In the genomic region with DNA sequence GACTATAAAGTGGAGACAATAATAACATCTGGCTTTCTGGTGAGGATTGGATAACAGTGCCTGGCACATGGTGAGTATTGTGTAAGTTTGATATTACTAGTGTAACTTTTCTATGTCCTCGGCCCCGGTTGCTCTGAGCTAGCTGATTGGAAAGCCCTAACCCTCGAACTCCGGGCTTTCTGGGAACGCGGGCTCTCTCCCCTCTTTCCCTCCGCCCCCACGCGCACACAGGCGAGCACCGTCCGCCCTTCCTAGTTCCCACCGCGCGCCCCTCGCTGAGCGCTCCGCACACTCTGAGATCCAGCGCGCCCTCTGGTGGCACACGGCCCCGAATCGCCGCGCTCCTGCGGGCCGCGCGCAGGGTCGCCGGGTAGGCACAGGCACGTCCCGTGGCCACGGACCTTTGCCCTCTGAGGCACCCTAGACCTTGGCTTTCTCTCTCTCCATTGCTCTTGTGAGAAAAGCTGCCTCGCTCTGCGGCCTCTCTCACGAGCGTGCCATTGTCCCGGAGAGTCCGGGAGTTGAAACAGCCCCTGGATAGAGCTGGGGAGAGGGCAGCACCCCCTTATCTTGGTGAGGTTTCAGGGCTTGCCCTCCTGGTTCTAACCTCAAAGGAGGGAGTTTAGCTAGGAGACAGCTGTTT, we compare ENCODE assay signal across 1 cellular context.
TF ChIP-seq lines count a peak whose summit lies in the region.

No MANE protein-coding gene starts in this region.

TF ChIP-seq in HepG2, 621 proteins besides CTCF, POLR2A, EP300 and RAD21 (continued from another document and continues in another):
- TF ChIP-seq, protein P1, sequence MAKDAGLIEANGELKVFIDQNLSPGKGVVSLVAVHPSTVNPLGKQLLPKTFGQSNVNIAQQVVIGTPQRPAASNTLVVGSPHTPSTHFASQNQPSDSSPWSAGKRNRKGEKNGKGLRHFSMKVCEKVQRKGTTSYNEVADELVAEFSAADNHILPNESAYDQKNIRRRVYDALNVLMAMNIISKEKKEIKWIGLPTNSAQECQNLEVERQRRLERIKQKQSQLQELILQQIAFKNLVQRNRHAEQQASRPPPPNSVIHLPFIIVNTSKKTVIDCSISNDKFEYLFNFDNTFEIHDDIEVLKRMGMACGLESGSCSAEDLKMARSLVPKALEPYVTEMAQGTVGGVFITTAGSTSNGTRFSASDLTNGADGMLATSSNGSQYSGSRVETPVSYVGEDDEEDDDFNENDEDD (CRISPR knock-in tag; IDR thresholded peaks at IDR 0.05; ENCODE audit: borderline replicate concordance): peak; percentile 45; the same call in 1 of the 2 replicates
- TF ChIP-seq, protein P2, sequence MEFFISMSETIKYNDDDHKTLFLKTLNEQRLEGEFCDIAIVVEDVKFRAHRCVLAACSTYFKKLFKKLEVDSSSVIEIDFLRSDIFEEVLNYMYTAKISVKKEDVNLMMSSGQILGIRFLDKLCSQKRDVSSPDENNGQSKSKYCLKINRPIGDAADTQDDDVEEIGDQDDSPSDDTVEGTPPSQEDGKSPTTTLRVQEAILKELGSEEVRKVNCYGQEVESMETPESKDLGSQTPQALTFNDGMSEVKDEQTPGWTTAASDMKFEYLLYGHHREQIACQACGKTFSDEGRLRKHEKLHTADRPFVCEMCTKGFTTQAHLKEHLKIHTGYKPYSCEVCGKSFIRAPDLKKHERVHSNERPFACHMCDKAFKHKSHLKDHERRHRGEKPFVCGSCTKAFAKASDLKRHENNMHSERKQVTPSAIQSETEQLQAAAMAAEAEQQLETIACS (CRISPR knock-in tag; IDR thresholded peaks at IDR 0.05): peak; percentile 68; the same call in 1 of the 2 replicates
- no peak for TF ChIP-seq KLF15 (CRISPR knock-in tag; IDR thresholded peaks at IDR 0.05; ENCODE audit: borderline replicate concordance)
- TF ChIP-seq HNRNPLL (IDR thresholded peaks at IDR 0.05; ENCODE audit: low read depth, low read length, poor library complexity, severe bottlenecking): peak; percentile 68
- 0 out of 2 replicates have a peak, but pooled peaks have one; percentile 52 for TF ChIP-seq NCOA1 (CRISPR knock-in tag; IDR thresholded peaks at IDR 0.05)
- no peak for TF ChIP-seq ZBTB8A (CRISPR knock-in tag; IDR thresholded peaks at IDR 0.05; ENCODE audit: borderline replicate concordance, low read depth)
- 0 out of 2 replicates have a peak, but pooled peaks have one; percentile 47 for TF ChIP-seq ZNF616 (CRISPR knock-in tag; IDR thresholded peaks at IDR 0.05; ENCODE audit: low read depth)
- no peak for TF ChIP-seq CHD2 (IDR thresholded peaks at IDR 0.05; ENCODE audit: low read depth, low read length)
- TF ChIP-seq, protein P3, sequence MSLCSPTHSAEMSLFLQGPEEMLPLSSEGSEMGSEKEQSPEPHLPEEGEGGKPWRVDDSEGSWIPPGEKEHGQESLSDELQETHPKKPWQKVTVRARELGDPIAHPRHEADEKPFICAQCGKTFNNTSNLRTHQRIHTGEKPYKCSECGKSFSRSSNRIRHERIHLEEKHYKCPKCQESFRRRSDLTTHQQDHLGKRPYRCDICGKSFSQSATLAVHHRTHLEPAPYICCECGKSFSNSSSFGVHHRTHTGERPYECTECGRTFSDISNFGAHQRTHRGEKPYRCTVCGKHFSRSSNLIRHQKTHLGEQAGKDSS (CRISPR knock-in tag; IDR thresholded peaks at IDR 0.05; ENCODE audit: borderline replicate concordance, low read depth): 0 out of 2 replicates have a peak, but pooled peaks have one; percentile 35
- TF ChIP-seq NR2F6 (IDR thresholded peaks at IDR 0.05): peak; percentile 45; the same call in 1 of the 2 replicates
- peak; percentile 79 for TF ChIP-seq NR2F6 (CRISPR knock-in tag; IDR thresholded peaks at IDR 0.05)
- TF ChIP-seq KDM2A (CRISPR knock-in tag; IDR thresholded peaks at IDR 0.05; ENCODE audit: borderline replicate concordance, low read depth): peak; percentile 96
- TF ChIP-seq, protein P4, sequence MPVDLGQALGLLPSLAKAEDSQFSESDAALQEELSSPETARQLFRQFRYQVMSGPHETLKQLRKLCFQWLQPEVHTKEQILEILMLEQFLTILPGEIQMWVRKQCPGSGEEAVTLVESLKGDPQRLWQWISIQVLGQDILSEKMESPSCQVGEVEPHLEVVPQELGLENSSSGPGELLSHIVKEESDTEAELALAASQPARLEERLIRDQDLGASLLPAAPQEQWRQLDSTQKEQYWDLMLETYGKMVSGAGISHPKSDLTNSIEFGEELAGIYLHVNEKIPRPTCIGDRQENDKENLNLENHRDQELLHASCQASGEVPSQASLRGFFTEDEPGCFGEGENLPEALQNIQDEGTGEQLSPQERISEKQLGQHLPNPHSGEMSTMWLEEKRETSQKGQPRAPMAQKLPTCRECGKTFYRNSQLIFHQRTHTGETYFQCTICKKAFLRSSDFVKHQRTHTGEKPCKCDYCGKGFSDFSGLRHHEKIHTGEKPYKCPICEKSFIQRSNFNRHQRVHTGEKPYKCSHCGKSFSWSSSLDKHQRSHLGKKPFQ (CRISPR knock-in tag; IDR thresholded peaks at IDR 0.05; ENCODE audit: insufficient replicate concordance): peak; percentile 72
- TF ChIP-seq, protein P5, sequence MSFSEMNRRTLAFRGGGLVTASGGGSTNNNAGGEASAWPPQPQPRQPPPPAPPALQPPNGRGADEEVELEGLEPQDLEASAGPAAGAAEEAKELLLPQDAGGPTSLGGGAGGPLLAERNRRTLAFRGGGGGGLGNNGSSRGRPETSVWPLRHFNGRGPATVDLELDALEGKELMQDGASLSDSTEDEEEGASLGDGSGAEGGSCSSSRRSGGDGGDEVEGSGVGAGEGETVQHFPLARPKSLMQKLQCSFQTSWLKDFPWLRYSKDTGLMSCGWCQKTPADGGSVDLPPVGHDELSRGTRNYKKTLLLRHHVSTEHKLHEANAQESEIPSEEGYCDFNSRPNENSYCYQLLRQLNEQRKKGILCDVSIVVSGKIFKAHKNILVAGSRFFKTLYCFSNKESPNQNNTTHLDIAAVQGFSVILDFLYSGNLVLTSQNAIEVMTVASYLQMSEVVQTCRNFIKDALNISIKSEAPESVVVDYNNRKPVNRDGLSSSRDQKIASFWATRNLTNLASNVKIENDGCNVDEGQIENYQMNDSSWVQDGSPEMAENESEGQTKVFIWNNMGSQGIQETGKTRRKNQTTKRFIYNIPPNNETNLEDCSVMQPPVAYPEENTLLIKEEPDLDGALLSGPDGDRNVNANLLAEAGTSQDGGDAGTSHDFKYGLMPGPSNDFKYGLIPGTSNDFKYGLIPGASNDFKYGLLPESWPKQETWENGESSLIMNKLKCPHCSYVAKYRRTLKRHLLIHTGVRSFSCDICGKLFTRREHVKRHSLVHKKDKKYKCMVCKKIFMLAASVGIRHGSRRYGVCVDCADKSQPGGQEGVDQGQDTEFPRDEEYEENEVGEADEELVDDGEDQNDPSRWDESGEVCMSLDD (CRISPR knock-in tag; IDR thresholded peaks at IDR 0.05; ENCODE audit: borderline replicate concordance): no peak
- peak; percentile 64; the same call in 1 of the 2 replicates for TF ChIP-seq PHF21A (CRISPR knock-in tag; IDR thresholded peaks at IDR 0.05)
- TF ChIP-seq JUND (CRISPR knock-in tag; IDR thresholded peaks at IDR 0.05): no peak
- TF ChIP-seq NRL (CRISPR knock-in tag; IDR thresholded peaks at IDR 0.05; ENCODE audit: borderline replicate concordance): 0 out of 2 replicates have a peak, but pooled peaks have one; percentile 25
- TF ChIP-seq ZNF331 (CRISPR knock-in tag; IDR thresholded peaks at IDR 0.05): 0 out of 2 replicates have a peak, but pooled peaks have one; percentile 46
- TF ChIP-seq SAP130 (CRISPR knock-in tag; IDR thresholded peaks at IDR 0.05; ENCODE audit: low read depth): peak; percentile 49
- TF ChIP-seq ZC3H4 (CRISPR knock-in tag; IDR thresholded peaks at IDR 0.05; ENCODE audit: borderline replicate concordance): no peak
- TF ChIP-seq ZNF562 (CRISPR knock-in tag; IDR thresholded peaks at IDR 0.05; ENCODE audit: borderline replicate concordance): no peak
- TF ChIP-seq, protein P6, sequence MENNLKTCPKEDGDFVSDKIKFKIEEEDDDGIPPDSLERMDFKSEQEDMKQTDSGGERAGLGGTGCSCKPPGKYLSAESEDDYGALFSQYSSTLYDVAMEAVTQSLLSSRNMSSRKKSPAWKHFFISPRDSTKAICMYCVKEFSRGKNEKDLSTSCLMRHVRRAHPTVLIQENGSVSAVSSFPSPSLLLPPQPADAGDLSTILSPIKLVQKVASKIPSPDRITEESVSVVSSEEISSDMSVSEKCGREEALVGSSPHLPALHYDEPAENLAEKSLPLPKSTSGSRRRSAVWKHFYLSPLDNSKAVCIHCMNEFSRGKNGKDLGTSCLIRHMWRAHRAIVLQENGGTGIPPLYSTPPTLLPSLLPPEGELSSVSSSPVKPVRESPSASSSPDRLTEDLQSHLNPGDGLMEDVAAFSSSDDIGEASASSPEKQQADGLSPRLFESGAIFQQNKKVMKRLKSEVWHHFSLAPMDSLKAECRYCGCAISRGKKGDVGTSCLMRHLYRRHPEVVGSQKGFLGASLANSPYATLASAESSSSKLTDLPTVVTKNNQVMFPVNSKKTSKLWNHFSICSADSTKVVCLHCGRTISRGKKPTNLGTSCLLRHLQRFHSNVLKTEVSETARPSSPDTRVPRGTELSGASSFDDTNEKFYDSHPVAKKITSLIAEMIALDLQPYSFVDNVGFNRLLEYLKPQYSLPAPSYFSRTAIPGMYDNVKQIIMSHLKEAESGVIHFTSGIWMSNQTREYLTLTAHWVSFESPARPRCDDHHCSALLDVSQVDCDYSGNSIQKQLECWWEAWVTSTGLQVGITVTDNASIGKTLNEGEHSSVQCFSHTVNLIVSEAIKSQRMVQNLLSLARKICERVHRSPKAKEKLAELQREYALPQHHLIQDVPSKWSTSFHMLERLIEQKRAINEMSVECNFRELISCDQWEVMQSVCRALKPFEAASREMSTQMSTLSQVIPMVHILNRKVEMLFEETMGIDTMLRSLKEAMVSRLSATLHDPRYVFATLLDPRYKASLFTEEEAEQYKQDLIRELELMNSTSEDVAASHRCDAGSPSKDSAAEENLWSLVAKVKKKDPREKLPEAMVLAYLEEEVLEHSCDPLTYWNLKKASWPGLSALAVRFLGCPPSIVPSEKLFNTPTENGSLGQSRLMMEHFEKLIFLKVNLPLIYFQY (CRISPR knock-in tag; IDR thresholded peaks at IDR 0.05; ENCODE audit: borderline replicate concordance): 0 out of 2 replicates have a peak, but pooled peaks have one; percentile 64
- TF ChIP-seq PAWR (CRISPR knock-in tag; IDR thresholded peaks at IDR 0.05; ENCODE audit: borderline replicate concordance): no peak
- no peak for TF ChIP-seq ZNF558 (CRISPR knock-in tag; IDR thresholded peaks at IDR 0.05; ENCODE audit: borderline replicate concordance)
- TF ChIP-seq, protein P7, sequence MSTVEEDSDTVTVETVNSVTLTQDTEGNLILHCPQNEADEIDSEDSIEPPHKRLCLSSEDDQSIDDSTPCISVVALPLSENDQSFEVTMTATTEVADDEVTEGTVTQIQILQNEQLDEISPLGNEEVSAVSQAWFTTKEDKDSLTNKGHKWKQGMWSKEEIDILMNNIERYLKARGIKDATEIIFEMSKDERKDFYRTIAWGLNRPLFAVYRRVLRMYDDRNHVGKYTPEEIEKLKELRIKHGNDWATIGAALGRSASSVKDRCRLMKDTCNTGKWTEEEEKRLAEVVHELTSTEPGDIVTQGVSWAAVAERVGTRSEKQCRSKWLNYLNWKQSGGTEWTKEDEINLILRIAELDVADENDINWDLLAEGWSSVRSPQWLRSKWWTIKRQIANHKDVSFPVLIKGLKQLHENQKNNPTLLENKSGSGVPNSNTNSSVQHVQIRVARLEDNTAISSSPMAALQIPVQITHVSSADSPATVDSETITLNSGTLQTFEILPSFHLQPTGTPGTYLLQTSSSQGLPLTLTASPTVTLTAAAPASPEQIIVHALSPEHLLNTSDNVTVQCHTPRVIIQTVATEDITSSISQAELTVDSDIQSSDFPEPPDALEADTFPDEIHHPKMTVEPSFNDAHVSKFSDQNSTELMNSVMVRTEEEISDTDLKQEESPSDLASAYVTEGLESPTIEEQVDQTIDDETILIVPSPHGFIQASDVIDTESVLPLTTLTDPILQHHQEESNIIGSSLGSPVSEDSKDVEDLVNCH (CRISPR knock-in tag; IDR thresholded peaks at IDR 0.05): no peak
- TF ChIP-seq KDM5B (CRISPR knock-in tag; IDR thresholded peaks at IDR 0.05; ENCODE audit: borderline replicate concordance): peak; percentile 23; the same call in 1 of the 2 replicates
- no peak for TF ChIP-seq ZNF224 (CRISPR knock-in tag; IDR thresholded peaks at IDR 0.05)
- TF ChIP-seq MYC (CRISPR knock-in tag; IDR thresholded peaks at IDR 0.05; ENCODE audit: borderline replicate concordance): peak; percentile 59; the same call in 1 of the 2 replicates
- TF ChIP-seq, protein P8, sequence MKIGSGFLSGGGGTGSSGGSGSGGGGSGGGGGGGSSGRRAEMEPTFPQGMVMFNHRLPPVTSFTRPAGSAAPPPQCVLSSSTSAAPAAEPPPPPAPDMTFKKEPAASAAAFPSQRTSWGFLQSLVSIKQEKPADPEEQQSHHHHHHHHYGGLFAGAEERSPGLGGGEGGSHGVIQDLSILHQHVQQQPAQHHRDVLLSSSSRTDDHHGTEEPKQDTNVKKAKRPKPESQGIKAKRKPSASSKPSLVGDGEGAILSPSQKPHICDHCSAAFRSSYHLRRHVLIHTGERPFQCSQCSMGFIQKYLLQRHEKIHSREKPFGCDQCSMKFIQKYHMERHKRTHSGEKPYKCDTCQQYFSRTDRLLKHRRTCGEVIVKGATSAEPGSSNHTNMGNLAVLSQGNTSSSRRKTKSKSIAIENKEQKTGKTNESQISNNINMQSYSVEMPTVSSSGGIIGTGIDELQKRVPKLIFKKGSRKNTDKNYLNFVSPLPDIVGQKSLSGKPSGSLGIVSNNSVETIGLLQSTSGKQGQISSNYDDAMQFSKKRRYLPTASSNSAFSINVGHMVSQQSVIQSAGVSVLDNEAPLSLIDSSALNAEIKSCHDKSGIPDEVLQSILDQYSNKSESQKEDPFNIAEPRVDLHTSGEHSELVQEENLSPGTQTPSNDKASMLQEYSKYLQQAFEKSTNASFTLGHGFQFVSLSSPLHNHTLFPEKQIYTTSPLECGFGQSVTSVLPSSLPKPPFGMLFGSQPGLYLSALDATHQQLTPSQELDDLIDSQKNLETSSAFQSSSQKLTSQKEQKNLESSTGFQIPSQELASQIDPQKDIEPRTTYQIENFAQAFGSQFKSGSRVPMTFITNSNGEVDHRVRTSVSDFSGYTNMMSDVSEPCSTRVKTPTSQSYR (CRISPR knock-in tag; IDR thresholded peaks at IDR 0.05; ENCODE audit: borderline replicate concordance): peak; percentile 26; the same call in 1 of the 2 replicates
- TF ChIP-seq SP4 (CRISPR knock-in tag; IDR thresholded peaks at IDR 0.05): peak; percentile 44; the same call in 1 of the 2 replicates
- TF ChIP-seq MTF2 (CRISPR knock-in tag; IDR thresholded peaks at IDR 0.05; ENCODE audit: borderline replicate concordance): 0 out of 2 replicates have a peak, but pooled peaks have one; percentile 91
- peak; percentile 35; the same call in 1 of the 2 replicates for TF ChIP-seq NFKB2 (CRISPR knock-in tag; IDR thresholded peaks at IDR 0.05; ENCODE audit: borderline replicate concordance)
- TF ChIP-seq ZNF772 (CRISPR knock-in tag; IDR thresholded peaks at IDR 0.05): peak; percentile 38; the same call in 1 of the 2 replicates
- TF ChIP-seq, protein P9, sequence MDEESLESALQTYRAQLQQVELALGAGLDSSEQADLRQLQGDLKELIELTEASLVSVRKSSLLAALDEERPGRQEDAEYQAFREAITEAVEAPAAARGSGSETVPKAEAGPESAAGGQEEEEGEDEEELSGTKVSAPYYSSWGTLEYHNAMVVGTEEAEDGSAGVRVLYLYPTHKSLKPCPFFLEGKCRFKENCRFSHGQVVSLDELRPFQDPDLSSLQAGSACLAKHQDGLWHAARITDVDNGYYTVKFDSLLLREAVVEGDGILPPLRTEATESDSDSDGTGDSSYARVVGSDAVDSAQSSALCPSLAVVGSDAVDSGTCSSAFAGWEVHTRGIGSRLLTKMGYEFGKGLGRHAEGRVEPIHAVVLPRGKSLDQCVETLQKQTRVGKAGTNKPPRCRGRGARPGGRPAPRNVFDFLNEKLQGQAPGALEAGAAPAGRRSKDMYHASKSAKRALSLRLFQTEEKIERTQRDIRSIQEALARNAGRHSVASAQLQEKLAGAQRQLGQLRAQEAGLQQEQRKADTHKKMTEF (CRISPR knock-in tag; IDR thresholded peaks at IDR 0.05): peak; percentile 62; the same call in 1 of the 2 replicates
- no peak for TF ChIP-seq LCORL (IDR thresholded peaks at IDR 0.05)
- TF ChIP-seq LCORL (CRISPR knock-in tag; IDR thresholded peaks at IDR 0.05): peak; percentile 80
- peak; percentile 49; the same call in 1 of the 2 replicates for TF ChIP-seq ARHGAP35 (CRISPR knock-in tag; IDR thresholded peaks at IDR 0.05; ENCODE audit: borderline replicate concordance)
